Comparison of ENCODE assay signal across 8 cellular contexts in the genomic region with DNA sequence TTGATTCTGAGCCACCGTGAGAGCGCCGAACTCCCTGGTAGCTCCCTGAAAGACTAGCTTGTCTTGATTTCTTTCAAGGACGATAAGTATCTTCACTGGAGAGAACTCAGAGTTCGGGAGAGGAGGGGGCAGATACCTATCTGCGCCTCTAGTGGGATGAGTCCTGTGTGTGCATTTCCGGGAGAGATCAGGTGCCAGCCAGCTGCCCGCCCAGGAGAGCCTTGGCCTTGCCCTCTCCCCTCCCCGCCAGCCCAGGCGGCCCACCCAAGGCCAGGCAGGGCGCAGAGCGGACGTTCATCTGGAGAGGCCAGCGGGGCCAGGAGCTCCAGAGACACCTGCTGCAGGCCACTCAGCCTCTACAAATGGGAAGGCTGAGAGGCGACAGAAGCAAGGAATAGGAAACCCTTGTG. TPM values are rescaled to one million over a fixed set of nuclear protein-coding genes. Genes with fewer than 3 reads are reported as not detected.
DNase-seq lines count a peak whose midpoint lies in the region; ATAC-seq and TF ChIP-seq lines count a peak whose summit lies in the region.

No MANE protein-coding gene starts in this region.

- H3K4me1 ChIP-seq in CD8-positive, alpha-beta memory T cell (ENCODE audit: insufficient read depth, low read length): peaks cover 17% of the 10 kb centered on the region
- peaks cover 20% of the 10 kb centered on the region for H3K4me1 ChIP-seq in mononuclear cell (ENCODE audit: insufficient read depth, low read length)

- H3K27ac Mint-ChIP-seq in CD8-positive, alpha-beta memory T cell: peak overlapping the region in 1 of 8 donors; percentile 5

- TF ChIP-seq CTCF in coronary artery (IDR thresholded peaks at IDR 0.05): no peak

- peak overlapping the region; percentile 43 for H3K4me3 ChIP-seq in CD8-positive, alpha-beta memory T cell (ENCODE audit: low read length)
- peak overlapping the region; percentile 98 for H3K4me3 ChIP-seq in coronary artery
- peak overlapping the region; percentile 36 for H3K4me3 ChIP-seq in mononuclear cell (ENCODE audit: low read length)

- DNase-seq in CD8-positive, alpha-beta memory T cell: no peak
- peak; percentile 75 for DNase-seq in NCI-H2029 treated with DMSO at 0.1 percent for 48 hours (lab: John Stamatoyannopoulos, UW)
- no peak for DNase-seq in coronary artery (ENCODE audit: low spot score)
- DNase-seq in COR-L47 (lab: John Stamatoyannopoulos, UW): no peak
- no peak for DNase-seq in NCI-H2081 (lab: John Stamatoyannopoulos, UW)

- H3K27me3 Mint-ChIP-seq in CD8-positive, alpha-beta memory T cell: peaks cover 27 to 53% of the 10 kb centered on the region in 2 donors

- POLR2A ChIA-PET in CD8-positive, alpha-beta memory T cell (lab: Charles Lee): interaction anchor here (1.4 kb wide), 1 partner anchor 29 kb away, joined by 4 read pairs; no protein-coding TSS in a partner anchor

- no peaks in the 10 kb centered on the region for H3K36me3 Mint-ChIP-seq in CD8-positive, alpha-beta memory T cell

- H3K27ac ChIP-seq in CD8-positive, alpha-beta memory T cell (ENCODE audit: low read depth, low read length): no peak overlapping the region
- peak overlapping the region; percentile 95 to 99 for H3K27ac ChIP-seq in coronary artery

- no peaks in the 10 kb centered on the region for H3K36me3 ChIP-seq in CD8-positive, alpha-beta memory T cell (ENCODE audit: insufficient read depth, low read length)

- H3K4me3 Mint-ChIP-seq in CD8-positive, alpha-beta memory T cell: peak overlapping the region in 4 of 7 donors; percentile 8 to 83 (median 52)

- no peaks in the 10 kb centered on the region for H3K9me3 ChIP-seq in CD8-positive, alpha-beta memory T cell (ENCODE audit: low read length)
- H3K9me3 ChIP-seq in mononuclear cell (ENCODE audit: low read depth, low read length): no peaks in the 10 kb centered on the region

- peaks cover 25% of the 10 kb centered on the region for H3K27me3 ChIP-seq in CD8-positive, alpha-beta memory T cell (ENCODE audit: insufficient read depth, low read length, poor library complexity, severe bottlenecking)
- H3K27me3 ChIP-seq in mononuclear cell (ENCODE audit: insufficient read depth, low read length): peaks cover 47% of the 10 kb centered on the region

- peaks cover 8 to 33% (median 9%) of the 10 kb centered on the region in 3 donors for H3K4me1 Mint-ChIP-seq in CD8-positive, alpha-beta memory T cell

- ATAC-seq in GM19035 (IDR thresholded peaks at IDR 0.05; ENCODE audit: unreplicated experiment) (no peak), GM21619 (IDR thresholded peaks at IDR 0.05; ENCODE audit: unreplicated experiment) (no peak)

- no peaks in the 10 kb centered on the region for H3K9me3 Mint-ChIP-seq in CD8-positive, alpha-beta memory T cell

- CTCF ChIA-PET in CD8-positive, alpha-beta memory T cell (lab: Charles Lee): interaction anchor here (0.9 to 2.5 kb wide), 5 partner anchors 9 to 85 kb away, joined by 3 to 17 read pairs (median 3); no protein-coding TSS in a partner anchor

RNA-seq across cellular contexts. Expression of gene CD9, which starts 1.0 kb away (rescaled TPM):
- total RNA-seq in CD8-positive, alpha-beta memory T cell: 10 to 100 TPM; 13.5 to 16.2 TPM
- polyA plus RNA-seq in CD8-positive, alpha-beta memory T cell: 6.9 TPM
- total RNA-seq in mononuclear cell: 26.4 TPM

Comparison
In these comparisons a context has a peak if more than half of its experiments do, and no peak if none do; other contexts are left out.
1. H3K4me3 ChIP-seq: peak in every context shown above with its lines; median percentile 98 in coronary artery; 43 in CD8-positive, alpha-beta memory T cell; 36 in mononuclear cell.